Comparison of ENCODE assay signal across 1 cellular context in genomic region chr17:45371414-45372324, GRCh38.
TF ChIP-seq lines count a peak whose summit lies in the region.

No MANE protein-coding gene starts in this region.

TF ChIP-seq in HepG2, 621 proteins besides CTCF, POLR2A, EP300 and RAD21 (continued from another document and continues in another):
- 0 out of 2 replicates have a peak, but pooled peaks have one; percentile 28 for TF ChIP-seq GMEB1 (CRISPR knock-in tag; IDR thresholded peaks at IDR 0.05; ENCODE audit: borderline replicate concordance)
- TF ChIP-seq ZNF513 (CRISPR knock-in tag; conservative IDR thresholded peaks at IDR 0.05) = no peak
- TF ChIP-seq HDAC1 (CRISPR knock-in tag; IDR thresholded peaks at IDR 0.05) = peak; percentile 96
- no peak for TF ChIP-seq ZNF83 (CRISPR knock-in tag; IDR thresholded peaks at IDR 0.05; ENCODE audit: borderline replicate concordance)
- TF ChIP-seq ATM (IDR thresholded peaks at IDR 0.05; ENCODE audit: borderline replicate concordance) = no peak
- no peak for TF ChIP-seq ZFP82 (CRISPR knock-in tag; IDR thresholded peaks at IDR 0.05; ENCODE audit: borderline replicate concordance)
- no peak for TF ChIP-seq ZNF343 (CRISPR knock-in tag; IDR thresholded peaks at IDR 0.05)
- 0 out of 2 replicates have a peak, but pooled peaks have one; percentile 41 for TF ChIP-seq RELA (CRISPR knock-in tag; IDR thresholded peaks at IDR 0.05)
- no peak for TF ChIP-seq PAX8 (CRISPR knock-in tag; IDR thresholded peaks at IDR 0.05; ENCODE audit: borderline replicate concordance)
- TF ChIP-seq NCOA5 (CRISPR knock-in tag; IDR thresholded peaks at IDR 0.05) = no peak
- TF ChIP-seq ARHGAP35 (CRISPR knock-in tag; IDR thresholded peaks at IDR 0.05; ENCODE audit: borderline replicate concordance) = peak; percentile 32; the same call in 1 of the 2 replicates
- TF ChIP-seq ZBTB25 (CRISPR knock-in tag; IDR thresholded peaks at IDR 0.05) = peak; percentile 46; the same call in 1 of the 2 replicates
- no peak for TF ChIP-seq YY1 (IDR thresholded peaks at IDR 0.05; ENCODE audit: insufficient read depth, insufficient replicate concordance, low read depth, low read length)
- TF ChIP-seq ZNF740 (CRISPR knock-in tag; IDR thresholded peaks at IDR 0.05) = no peak
- TF ChIP-seq ZNF605 (CRISPR knock-in tag; IDR thresholded peaks at IDR 0.05) = peak; percentile 87
- TF ChIP-seq FOXK1 (CRISPR knock-in tag; IDR thresholded peaks at IDR 0.05; ENCODE audit: borderline replicate concordance, low read depth) = peak; percentile 29; the same call in 1 of the 2 replicates
- TF ChIP-seq HNF4G (IDR thresholded peaks at IDR 0.05; ENCODE audit: borderline replicate concordance, low read depth, low read length) = no peak
- peak; percentile 66; the same call in 1 of the 2 replicates for TF ChIP-seq HNF4G (CRISPR knock-in tag; IDR thresholded peaks at IDR 0.05; ENCODE audit: borderline replicate concordance, low read depth)
- TF ChIP-seq TAF15 (IDR thresholded peaks at IDR 0.05; ENCODE audit: low read depth, low read length, poor library complexity, severe bottlenecking) = no peak
- no peak for TF ChIP-seq SNAI1 (CRISPR knock-in tag; IDR thresholded peaks at IDR 0.05; ENCODE audit: borderline replicate concordance)
- TF ChIP-seq ZKSCAN8 (CRISPR knock-in tag; IDR thresholded peaks at IDR 0.05; ENCODE audit: borderline replicate concordance) = 0 out of 2 replicates have a peak, but pooled peaks have one; percentile 17
- no peak for TF ChIP-seq KAT7 (CRISPR knock-in tag; IDR thresholded peaks at IDR 0.05; ENCODE audit: borderline replicate concordance)
- peak; percentile 48; the same call in 1 of the 2 replicates for TF ChIP-seq REPIN1 (CRISPR knock-in tag; IDR thresholded peaks at IDR 0.05; ENCODE audit: borderline replicate concordance, low read depth)
- TF ChIP-seq ZNF350 (CRISPR knock-in tag; IDR thresholded peaks at IDR 0.05; ENCODE audit: borderline replicate concordance, low read depth) = no peak; the same call in 1 of the 2 replicates
- 0 out of 2 replicates have a peak, but pooled peaks have one; percentile 4 for TF ChIP-seq MNT (IDR thresholded peaks at IDR 0.05)
- no peak for TF ChIP-seq ZNF766 (CRISPR knock-in tag; IDR thresholded peaks at IDR 0.05; ENCODE audit: borderline replicate concordance)
- 0 out of 2 replicates have a peak, but pooled peaks have one; percentile 23 for TF ChIP-seq YEATS4 (CRISPR knock-in tag; IDR thresholded peaks at IDR 0.05; ENCODE audit: borderline replicate concordance)
- no peak for TF ChIP-seq JARID2 (CRISPR knock-in tag; IDR thresholded peaks at IDR 0.05; ENCODE audit: insufficient replicate concordance)
- TF ChIP-seq ZSCAN29 (CRISPR knock-in tag; conservative IDR thresholded peaks at IDR 0.05) = no peak; the same call in 1 of the 2 replicates
- TF ChIP-seq HCFC1 (IDR thresholded peaks at IDR 0.05; ENCODE audit: low read depth, low read length) = no peak
- TF ChIP-seq GABPA (IDR thresholded peaks at IDR 0.05; ENCODE audit: low read depth, low read length) = no peak
- TF ChIP-seq GABPA (CRISPR knock-in tag; IDR thresholded peaks at IDR 0.05; ENCODE audit: low read depth) = no peak
- TF ChIP-seq SP5 (CRISPR knock-in tag; IDR thresholded peaks at IDR 0.05; ENCODE audit: borderline replicate concordance, low read depth) = peak; percentile 39; the same call in 1 of the 2 replicates
- no peak for TF ChIP-seq ZNF292 (CRISPR knock-in tag; IDR thresholded peaks at IDR 0.05; ENCODE audit: borderline replicate concordance, low read depth)
- no peak for TF ChIP-seq ZNF230 (CRISPR knock-in tag; IDR thresholded peaks at IDR 0.05)
- TF ChIP-seq CAMTA2 (CRISPR knock-in tag; IDR thresholded peaks at IDR 0.05; ENCODE audit: borderline replicate concordance) = no peak
- TF ChIP-seq MYNN (CRISPR knock-in tag; IDR thresholded peaks at IDR 0.05; ENCODE audit: low read depth) = peak; percentile 78; the same call in 1 of the 2 replicates
- TF ChIP-seq KLF9 (CRISPR knock-in tag; IDR thresholded peaks at IDR 0.05; ENCODE audit: low read depth) = no peak
- TF ChIP-seq ZNF772 (CRISPR knock-in tag; IDR thresholded peaks at IDR 0.05) = no peak; the same call in 1 of the 2 replicates
- TF ChIP-seq ARNT2 (CRISPR knock-in tag; IDR thresholded peaks at IDR 0.05; ENCODE audit: low read depth) = peak; percentile 96
- TF ChIP-seq ZFP36L2 (CRISPR knock-in tag; IDR thresholded peaks at IDR 0.05) = no peak
- TF ChIP-seq STAG1 (CRISPR knock-in tag; IDR thresholded peaks at IDR 0.05) = no peak
- 0 out of 2 replicates have a peak, but pooled peaks have one; percentile 16 for TF ChIP-seq ESRRA (CRISPR knock-in tag; IDR thresholded peaks at IDR 0.05; ENCODE audit: low read depth)
- TF ChIP-seq BRD4 (CRISPR knock-in tag; IDR thresholded peaks at IDR 0.05) = peak; percentile 58; the same call in 1 of the 2 replicates
- no peak for TF ChIP-seq TIGD3 (CRISPR knock-in tag; IDR thresholded peaks at IDR 0.05; ENCODE audit: borderline replicate concordance)
- peak; percentile 67 for TF ChIP-seq POGZ (CRISPR knock-in tag; IDR thresholded peaks at IDR 0.05)
- no peak for TF ChIP-seq POLR2AphosphoS2 (IDR thresholded peaks at IDR 0.05; ENCODE audit: low read depth, low read length)
- TF ChIP-seq ZNF674 (CRISPR knock-in tag; IDR thresholded peaks at IDR 0.05; ENCODE audit: low read depth) = no peak
- no peak for TF ChIP-seq RFX1 (IDR thresholded peaks at IDR 0.05)
- no peak for TF ChIP-seq SRSF9 (IDR thresholded peaks at IDR 0.05; ENCODE audit: borderline replicate concordance, insufficient read depth, low read depth, low read length, poor library complexity, severe bottlenecking)
- no peak for TF ChIP-seq ZNF576 (CRISPR knock-in tag; IDR thresholded peaks at IDR 0.05)
- no peak; the same call in 1 of the 2 replicates for TF ChIP-seq DR1 (CRISPR knock-in tag; IDR thresholded peaks at IDR 0.05)
- peak; percentile 53; the same call in 1 of the 2 replicates for TF ChIP-seq ZNF761 (CRISPR knock-in tag; conservative IDR thresholded peaks at IDR 0.05)
- TF ChIP-seq PRDM4 (CRISPR knock-in tag; IDR thresholded peaks at IDR 0.05; ENCODE audit: borderline replicate concordance) = 0 out of 2 replicates have a peak, but pooled peaks have one; percentile 26
- peak; percentile 10 for TF ChIP-seq PHF5A (CRISPR knock-in tag; IDR thresholded peaks at IDR 0.05; ENCODE audit: low read depth, unreplicated experiment)
- TF ChIP-seq ZNF101 (CRISPR knock-in tag; IDR thresholded peaks at IDR 0.05; ENCODE audit: borderline replicate concordance, low read depth) = no peak
- TF ChIP-seq ZMAT3 (CRISPR knock-in tag; conservative IDR thresholded peaks at IDR 0.05) = no peak; the same call in 1 of the 2 replicates
- peak; percentile 86 for TF ChIP-seq POGK (CRISPR knock-in tag; conservative IDR thresholded peaks at IDR 0.05)
